ENCODE assay signal across 1 cellular context in the genomic region with DNA sequence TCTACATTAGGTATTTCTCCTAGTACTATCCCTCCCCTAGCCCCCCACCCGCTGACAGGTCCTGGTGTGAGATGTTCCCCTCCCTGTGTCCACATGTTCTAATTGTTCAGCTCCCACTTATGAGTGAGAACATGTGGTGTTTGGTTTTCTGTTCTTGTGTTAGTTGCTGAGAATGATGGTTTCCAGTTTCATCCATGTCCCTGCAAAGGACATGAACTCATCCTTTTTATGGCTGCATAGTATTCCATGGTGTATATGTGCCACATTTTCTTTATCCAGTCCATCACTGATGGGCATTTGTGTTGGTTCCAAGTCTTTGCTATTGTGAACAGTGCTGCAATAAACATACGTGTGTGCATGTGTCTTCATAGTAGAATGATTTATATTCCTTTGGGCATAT.
A peak's percentile ranks its signal among the peaks of the same experiment; 100 is the strongest.
TF ChIP-seq lines count a peak whose summit lies in the region.

No MANE protein-coding gene starts in this region.

TF ChIP-seq in K562, 482 proteins besides CTCF, POLR2A, EP300 and RAD21:
- 0 out of 2 replicates have a peak, but pooled peaks have one; percentile 20 for TF ChIP-seq BCOR (IDR thresholded peaks at IDR 0.05)
- peak; percentile 81 for TF ChIP-seq ZNF146 (CRISPR knock-in tag; IDR thresholded peaks at IDR 0.05; ENCODE audit: unreplicated experiment)
- TF ChIP-seq KDM1A (IDR thresholded peaks at IDR 0.05): peak in 1 of 2 experiments; percentile 41; a peak in 1 of 4 replicates
TF ChIP-seq in K562: peak in this region for 3; not testable (repeated sequence) for 479.
